20 cellular contexts compared by ENCODE assay signal in the genomic region with DNA sequence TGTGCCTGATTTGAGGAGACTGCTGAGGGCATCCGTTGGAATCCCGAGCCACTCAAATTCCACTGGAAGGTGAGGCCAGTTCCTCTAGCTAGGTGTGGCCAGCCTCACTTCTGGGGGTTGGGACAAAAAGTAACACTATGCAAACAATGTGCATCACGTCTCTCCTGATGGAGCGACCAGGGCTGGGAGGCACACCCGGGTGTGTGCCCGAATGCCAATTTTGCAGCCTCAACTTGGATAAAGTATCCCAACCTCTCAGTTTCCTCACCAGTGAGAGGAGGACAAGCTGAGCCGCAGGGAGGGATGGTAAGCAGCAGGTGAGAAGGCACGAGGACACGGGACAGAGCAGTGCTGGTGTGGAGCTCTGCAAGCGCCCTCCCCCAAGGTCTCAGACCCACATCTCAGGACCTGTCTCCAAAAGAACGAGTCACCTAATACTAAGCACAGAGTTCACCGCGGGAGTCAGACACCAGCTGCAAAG.
DNase-seq lines count a peak whose midpoint lies in the region; ATAC-seq and TF ChIP-seq lines count a peak whose summit lies in the region.
"Had no signal": no experiment of that assay in that cellular context is flagged by ENCODE, and none has a peak within 500 bp of the region (broad histone marks: within the 10 kb centered on the region; RNA-seq: fewer than 3 reads in every experiment).

No MANE protein-coding gene starts in this region.

- H3K4me3 ChIP-seq in upper lobe of right lung (no peak overlapping the region), mucosa of descending colon (no peak overlapping the region), ascending aorta (no peak overlapping the region)
- H3K4me3 ChIP-seq: thoracic aorta had no signal

- no peaks in the 10 kb centered on the region for H3K36me3 ChIP-seq in upper lobe of right lung
- no peaks in the 10 kb centered on the region for H3K36me3 ChIP-seq in mucosa of descending colon (ENCODE audit: low read depth)
- H3K36me3 ChIP-seq in ascending aorta = no peaks in the 10 kb centered on the region
- H3K36me3 ChIP-seq: thoracic aorta had no signal

- no peaks in the 10 kb centered on the region for H3K4me1 ChIP-seq in upper lobe of right lung
- no peaks in the 10 kb centered on the region for H3K4me1 ChIP-seq in mucosa of descending colon (ENCODE audit: low read depth)
- H3K4me1 ChIP-seq in ascending aorta = no peaks in the 10 kb centered on the region

- H3K9me3 ChIP-seq in upper lobe of right lung (no peaks in the 10 kb centered on the region), mucosa of descending colon (no peaks in the 10 kb centered on the region), ascending aorta (no peaks in the 10 kb centered on the region)
- H3K9me3 ChIP-seq: thoracic aorta had no signal

- intact Hi-C loops in upper lobe of right lung (cut with DNase I) (no loop called here), mucosa of descending colon (cut with DNase I, micrococcal nuclease) (no loop called here), ascending aorta (cut with DNase I) (no loop called here)

- TF ChIP-seq CTCF in upper lobe of right lung (IDR thresholded peaks at IDR 0.05) (no peak), mucosa of descending colon (IDR thresholded peaks at IDR 0.05) (no peak), ascending aorta (IDR thresholded peaks at IDR 0.05) (no peak)

- H3K27me3 ChIP-seq in upper lobe of right lung (no peaks in the 10 kb centered on the region), ascending aorta (no peaks in the 10 kb centered on the region)

- peak; percentile 75 for ATAC-seq in upper lobe of right lung
- no peak for ATAC-seq in mucosa of descending colon
- ATAC-seq in HG03095 (IDR thresholded peaks at IDR 0.05; ENCODE audit: unreplicated experiment) = no peak

- no peak overlapping the region for H3K27ac ChIP-seq in upper lobe of right lung
- no peak overlapping the region for H3K27ac ChIP-seq in ascending aorta
- H3K27ac ChIP-seq: 22Rv1, thoracic aorta had no signal

- peak; percentile 10 for DNase-seq in NCI-H2107 treated with DMSO at 0.1 percent for 48 hours (lab: John Stamatoyannopoulos, UW; ENCODE audit: unreplicated experiment)
- no peak for DNase-seq in NCI-H2107 (lab: John Stamatoyannopoulos, UW)
- DNase-seq in SW480 (ENCODE audit: low spot score) = peak; percentile 67
- peak; percentile 74 for DNase-seq in kidney tubule cell (ENCODE audit: low spot score)
- no peak for DNase-seq in upper lobe of right lung
- no peak for DNase-seq in mucosa of descending colon
- DNase-seq in ascending aorta (ENCODE audit: low spot score in 2 of 2) = no peak
- DNase-seq: activated CD4-positive, CD25-positive, alpha-beta regulatory T cell treated with anti-CD3 and anti-CD28 coated beads, Interleukin-2, amount 50 U/mL, for 72 hours; C1 segment of cervical spinal cord; DMS153; endodermal cell; GOT3; KG1; naive B cell; NCI-H1092 treated with DMSO at 0.1 percent for 48 hours; posterior cingulate gyrus; SHP77 treated with DMSO at 0.1 percent for 48 hours had no signal

Comparison
In these comparisons a context has a peak if more than half of its experiments do, and no peak if none do; other contexts are left out.
1. DNase-seq: peak in NCI-H2107 treated with DMSO at 0.1 percent for 48 hours (single experiment), SW480 (single experiment) and kidney tubule cell (single experiment); none in NCI-H2107 (single experiment), upper lobe of right lung (single experiment), mucosa of descending colon (0 of 3) and ascending aorta (0 of 2).